ENCODE assay signal across 8 cellular contexts in genomic region chr6:107956586-107957164, GRCh38. TPM values are rescaled to one million over a fixed set of nuclear protein-coding genes. Genes with fewer than 3 reads are reported as not detected.
DNase-seq lines count a peak whose midpoint lies in the region; ATAC-seq and TF ChIP-seq lines count a peak whose summit lies in the region.

No MANE protein-coding gene starts in this region.

- no peaks in the 10 kb centered on the region for H3K4me1 Mint-ChIP-seq in Calu3 (ENCODE audit: low read depth, unreplicated experiment)
- peaks cover 28% of the 10 kb centered on the region for H3K4me1 Mint-ChIP-seq in activated CD8-positive, alpha-beta T cell treated with anti-CD3 and anti-CD28 coated beads, Interleukin-2, amount 10 ng/mL, durations not matched to agents 7 days and 5 days (ENCODE audit: low read depth)
- peaks cover 24% of the 10 kb centered on the region for H3K4me1 Mint-ChIP-seq in stimulated activated effector memory CD8-positive, alpha-beta T cell treated with anti-CD3 and anti-CD28 coated beads, Interleukin-12 subunit alpha, Interleukin-12 subunit beta, amount 100 ng/mL, for 72 hours

- H3K27ac Mint-ChIP-seq in Calu3 (ENCODE audit: unreplicated experiment) = peak overlapping the region; percentile 89
- peak overlapping the region; percentile 98 for H3K27ac Mint-ChIP-seq in activated CD8-positive, alpha-beta T cell treated with anti-CD3 and anti-CD28 coated beads, Interleukin-2, amount 10 ng/mL, durations not matched to agents 7 days and 5 days
- H3K27ac Mint-ChIP-seq in stimulated activated effector memory CD8-positive, alpha-beta T cell treated with anti-CD3 and anti-CD28 coated beads, Interleukin-12 subunit alpha, Interleukin-12 subunit beta, amount 100 ng/mL, for 72 hours = peak overlapping the region; percentile 96

- DNase-seq in Calu3 (no peak), hepatic stellate cell (ENCODE audit: low spot score) (peak; percentile 49), putamen (ENCODE audit: low spot score) (no peak), T-helper 9 cell (no peak)
- DNase-seq in activated CD8-positive, alpha-beta T cell treated with anti-CD3 and anti-CD28 coated beads, Interleukin-2, amount 10 ng/mL, durations not matched to agents 7 days and 5 days = no peak
- DNase-seq in stimulated activated effector memory CD8-positive, alpha-beta T cell treated with anti-CD3 and anti-CD28 coated beads, Interleukin-12 subunit alpha, Interleukin-12 subunit beta, amount 100 ng/mL, for 72 hours (ENCODE audit: low spot score in 2 of 2) = no peak
- DNase-seq in stimulated activated CD4-positive, alpha-beta T cell treated with anti-CD3 and anti-CD28 coated beads, Interleukin-2, amount 100 ng/mL, for 48 hours = no peak

- no peak for ATAC-seq in activated CD8-positive, alpha-beta T cell treated with anti-CD3 and anti-CD28 coated beads, Interleukin-2, amount 10 ng/mL, durations not matched to agents 7 days and 5 days
- ATAC-seq in stimulated activated effector memory CD8-positive, alpha-beta T cell treated with anti-CD3 and anti-CD28 coated beads, Interleukin-12 subunit alpha, Interleukin-12 subunit beta, amount 100 ng/mL, for 72 hours = no peak

- H3K27ac ChIP-seq in KOPT-K1 (ENCODE audit: low read depth, low read length, poor library complexity, severe bottlenecking) = peak overlapping the region; percentile 70

- POLR2A ChIA-PET in activated CD8-positive, alpha-beta T cell treated with anti-CD3 and anti-CD28 coated beads, Interleukin-2, amount 10 ng/mL, durations not matched to agents 7 days and 5 days (lab: Charles Lee) = interaction anchor here (0.6 to 1.6 kb wide), 5 partner anchors 10 to 1964 kb away, joined by 3 to 11 read pairs (median 4); partner anchors contain the start of gene SCML4

- H3K36me3 ChIP-seq in KOPT-K1 (ENCODE audit: insufficient read depth, low read length) = peaks cover 13% of the 10 kb centered on the region

- no peaks in the 10 kb centered on the region for H3K9me3 ChIP-seq in KOPT-K1 (ENCODE audit: insufficient read depth, low read length, poor library complexity, severe bottlenecking)

- H3K27me3 Mint-ChIP-seq in Calu3 (ENCODE audit: unreplicated experiment) = no peaks in the 10 kb centered on the region
- H3K27me3 Mint-ChIP-seq in activated CD8-positive, alpha-beta T cell treated with anti-CD3 and anti-CD28 coated beads, Interleukin-2, amount 10 ng/mL, durations not matched to agents 7 days and 5 days (ENCODE audit: low read depth) = peaks cover 8% of the 10 kb centered on the region

- TF ChIP-seq CTCF in Calu3 (IDR thresholded peaks at IDR 0.05; ENCODE audit: unreplicated experiment) = no peak

- peak overlapping the region; percentile 87 for H3K4me3 Mint-ChIP-seq in Calu3 (ENCODE audit: low read depth, unreplicated experiment)
- peak overlapping the region; percentile 95 for H3K4me3 Mint-ChIP-seq in activated CD8-positive, alpha-beta T cell treated with anti-CD3 and anti-CD28 coated beads, Interleukin-2, amount 10 ng/mL, durations not matched to agents 7 days and 5 days
- H3K4me3 Mint-ChIP-seq in stimulated activated effector memory CD8-positive, alpha-beta T cell treated with anti-CD3 and anti-CD28 coated beads, Interleukin-12 subunit alpha, Interleukin-12 subunit beta, amount 100 ng/mL, for 72 hours = peak overlapping the region; percentile 87

- no TSS peak for BruUV-seq in Calu3 (replicated peaks; lab: Mats Ljungman, UMichigan)

- CTCF ChIA-PET in Calu3 (lab: Charles Lee) = interaction anchor here (1.0 to 1.1 kb wide), 2 partner anchors 24 to 62 kb away, joined by 3 read pairs; no protein-coding TSS in a partner anchor
- CTCF ChIA-PET in activated CD8-positive, alpha-beta T cell treated with anti-CD3 and anti-CD28 coated beads, Interleukin-2, amount 10 ng/mL, durations not matched to agents 7 days and 5 days (lab: Charles Lee) = interaction anchor here (0.9 to 1.8 kb wide), 3 partner anchors 25 to 226 kb away, joined by 3 to 7 read pairs (median 4); no protein-coding TSS in a partner anchor

- intact Hi-C loops in Calu3 (cut with micrococcal nuclease; ENCODE audit: unreplicated experiment) = loop anchor here (2.0 kb wide), 1 partner anchor 14 kb away; no protein-coding TSS in a partner anchor

- no peaks in the 10 kb centered on the region for H3K9me3 Mint-ChIP-seq in Calu3 (ENCODE audit: low read depth, unreplicated experiment)
- no peaks in the 10 kb centered on the region for H3K9me3 Mint-ChIP-seq in activated CD8-positive, alpha-beta T cell treated with anti-CD3 and anti-CD28 coated beads, Interleukin-2, amount 10 ng/mL, durations not matched to agents 7 days and 5 days (ENCODE audit: insufficient read depth)
- no peaks in the 10 kb centered on the region for H3K9me3 Mint-ChIP-seq in stimulated activated effector memory CD8-positive, alpha-beta T cell treated with anti-CD3 and anti-CD28 coated beads, Interleukin-12 subunit alpha, Interleukin-12 subunit beta, amount 100 ng/mL, for 72 hours

- peaks cover 39% of the 10 kb centered on the region for H3K36me3 Mint-ChIP-seq in Calu3 (ENCODE audit: insufficient read depth, unreplicated experiment)
- peaks cover 19% of the 10 kb centered on the region for H3K36me3 Mint-ChIP-seq in activated CD8-positive, alpha-beta T cell treated with anti-CD3 and anti-CD28 coated beads, Interleukin-2, amount 10 ng/mL, durations not matched to agents 7 days and 5 days (ENCODE audit: low read depth)
- H3K36me3 Mint-ChIP-seq in stimulated activated effector memory CD8-positive, alpha-beta T cell treated with anti-CD3 and anti-CD28 coated beads, Interleukin-12 subunit alpha, Interleukin-12 subunit beta, amount 100 ng/mL, for 72 hours = peaks cover 43% of the 10 kb centered on the region

RNA-seq across cellular contexts. Expression of gene SEC63, which starts 1.3 kb away (rescaled TPM):
- total RNA-seq in Calu3 (2022) = 106 and 135 TPM in 2 replicates
- total RNA-seq in activated CD8-positive, alpha-beta T cell treated with anti-CD3 and anti-CD28 coated beads, Interleukin-2, amount 10 ng/mL, durations not matched to agents 7 days and 5 days = 10 to 100 TPM; 60.4 to 72.6 TPM
